In the genomic region with DNA sequence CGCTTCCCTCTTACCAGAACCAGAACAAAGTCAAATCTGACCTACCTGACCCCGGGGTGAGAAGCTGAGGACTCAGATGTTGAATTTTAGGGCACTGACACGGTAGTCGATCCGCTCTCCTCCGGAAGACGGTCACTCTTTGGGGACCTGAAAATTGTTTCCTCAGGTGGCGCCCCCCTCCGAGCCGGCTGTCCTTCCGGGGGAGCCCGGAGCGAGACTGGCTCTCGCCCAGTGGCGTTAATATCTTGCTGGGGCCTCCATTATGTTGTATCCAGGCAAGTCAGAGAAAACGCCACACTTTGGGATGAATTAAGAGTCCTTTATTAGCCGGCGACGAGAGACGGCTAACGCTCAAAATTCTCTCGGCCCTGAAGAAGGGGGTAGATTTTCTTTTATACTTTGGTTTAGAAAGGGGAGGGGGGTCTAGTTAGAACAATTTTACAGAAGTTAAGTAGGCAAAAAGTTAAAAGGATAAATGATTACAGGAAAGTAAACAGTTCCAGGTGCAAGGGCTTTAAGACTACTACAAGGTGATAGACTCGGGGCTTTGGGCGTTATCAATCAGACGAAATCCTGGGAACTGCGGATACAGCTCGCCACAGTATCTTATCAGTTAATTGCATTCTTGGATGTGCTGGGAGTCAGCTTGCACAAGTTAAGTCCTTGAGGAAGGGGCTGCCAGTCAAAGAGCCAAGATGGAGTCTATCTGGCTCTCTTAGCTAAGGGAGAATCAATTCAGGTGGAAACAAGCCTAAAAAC, we compare ENCODE assay signal across 27 cellular contexts.
"Had no signal": no experiment of that assay in that cellular context is flagged by ENCODE, and none has a peak within 500 bp of the region (broad histone marks: within the 10 kb centered on the region; RNA-seq: fewer than 3 reads in every experiment).

No MANE protein-coding gene starts in this region.

- H3K9me3 ChIP-seq: neutrophil, pancreas, psoas muscle, right lobe of liver, sigmoid colon, thoracic aorta, thyroid gland, upper lobe of right lung, vagina had no signal

- ATAC-seq: naive thymus-derived CD8-positive, alpha-beta T cell; natural killer cell treated with Interleukin-12 subunit alpha and Interleukin-12 subunit beta and Interleukin-15 and Interleukin-18, amount 100 ng/mL, for 72 hours; pancreas; psoas muscle; right cardiac atrium; right lobe of liver; stimulated activated effector memory CD8-positive, alpha-beta T cell treated with anti-CD3 and anti-CD28 coated beads, Interleukin-12 subunit alpha, Interleukin-12 subunit beta, amount 100 ng/mL, for 72 hours; stimulated activated naive B cell treated with anti-CD40 and anti-IgM and Interleukin-4, amounts not matched to agents 10 μg/mL and 1 μg/mL and 100 μg/mL, for 72 hours; upper lobe of right lung had no signal

- H3K36me3 Mint-ChIP-seq: naive thymus-derived CD8-positive, alpha-beta T cell; stimulated activated effector memory CD8-positive, alpha-beta T cell treated with anti-CD3 and anti-CD28 coated beads, Interleukin-12 subunit alpha, Interleukin-12 subunit beta, amount 100 ng/mL, for 72 hours; stimulated activated naive B cell treated with anti-CD40 and anti-IgM and Interleukin-4, amounts not matched to agents 10 μg/mL and 1 μg/mL and 100 μg/mL, for 72 hours had no signal

- FAIRE-seq: small intestine had no signal

- H3K27ac ChIP-seq: neutrophil, pancreas, psoas muscle, right lobe of liver, sigmoid colon, stomach, thoracic aorta, thyroid gland, tibial nerve, upper lobe of right lung, vagina had no signal

- H3K27me3 Mint-ChIP-seq: natural killer cell treated with Interleukin-12 subunit alpha and Interleukin-12 subunit beta and Interleukin-15 and Interleukin-18, amount 100 ng/mL, for 72 hours; stimulated activated naive B cell treated with anti-CD40 and anti-IgM and Interleukin-4, amounts not matched to agents 10 μg/mL and 1 μg/mL and 100 μg/mL, for 72 hours; stimulated activated naive CD8-positive, alpha-beta T cell treated with anti-CD3 and anti-CD28 coated beads, Interleukin-15, Interleukin-2, amounts not matched to agents 100 ng/mL and 50 ng/mL, for 24 hours had no signal

- H3K4me1 ChIP-seq: pancreas, psoas muscle, right lobe of liver, sigmoid colon, stomach, thyroid gland, tibial nerve, upper lobe of right lung, vagina had no signal

- H3K4me3 Mint-ChIP-seq: naive thymus-derived CD8-positive, alpha-beta T cell; natural killer cell treated with Interleukin-12 subunit alpha and Interleukin-12 subunit beta and Interleukin-15 and Interleukin-18, amount 100 ng/mL, for 72 hours; nephron progenitor cell; neural crest cell; stimulated activated effector memory CD8-positive, alpha-beta T cell treated with anti-CD3 and anti-CD28 coated beads, Interleukin-12 subunit alpha, Interleukin-12 subunit beta, amount 100 ng/mL, for 72 hours; stimulated activated naive B cell treated with anti-CD40 and anti-IgM and Interleukin-4, amounts not matched to agents 10 μg/mL and 1 μg/mL and 100 μg/mL, for 72 hours; stimulated activated naive CD8-positive, alpha-beta T cell treated with anti-CD3 and anti-CD28 coated beads, Interleukin-15, Interleukin-2, amounts not matched to agents 100 ng/mL and 50 ng/mL, for 24 hours had no signal

- H3K27ac Mint-ChIP-seq: naive thymus-derived CD8-positive, alpha-beta T cell; natural killer cell treated with Interleukin-12 subunit alpha and Interleukin-12 subunit beta and Interleukin-15 and Interleukin-18, amount 100 ng/mL, for 72 hours; nephron progenitor cell; stimulated activated effector memory CD8-positive, alpha-beta T cell treated with anti-CD3 and anti-CD28 coated beads, Interleukin-12 subunit alpha, Interleukin-12 subunit beta, amount 100 ng/mL, for 72 hours; stimulated activated naive B cell treated with anti-CD40 and anti-IgM and Interleukin-4, amounts not matched to agents 10 μg/mL and 1 μg/mL and 100 μg/mL, for 72 hours; stimulated activated naive CD8-positive, alpha-beta T cell treated with anti-CD3 and anti-CD28 coated beads, Interleukin-15, Interleukin-2, amounts not matched to agents 100 ng/mL and 50 ng/mL, for 24 hours had no signal

- DNase-seq: naive thymus-derived CD8-positive, alpha-beta T cell; nephron progenitor cell; nucleus accumbens; pancreas; psoas muscle; right cardiac atrium; right lobe of liver; sigmoid colon; small intestine; stimulated activated CD4-positive, alpha-beta T cell treated with anti-CD3 and anti-CD28 coated beads, Interleukin-15, amount 100 ng/mL, for 24 hours; stimulated activated CD4-positive, alpha-beta T cell treated with anti-CD3 and anti-CD28 coated beads, Interleukin-2, amount 100 ng/mL, for 24 hours; stimulated activated CD4-positive, alpha-beta T cell treated with anti-CD3 and anti-CD28 coated beads, Interleukin-2, amount 100 ng/mL, for 48 hours; stimulated activated CD4-positive, alpha-beta T cell treated with anti-CD3 and anti-CD28 coated beads, Interleukin-4, amount 100 ng/mL, for 24 hours; stimulated activated naive B cell treated with anti-CD40 and anti-IgM and Interleukin-4, amounts not matched to agents 10 μg/mL and 1 μg/mL and 100 μg/mL, for 72 hours; stimulated activated naive CD4-positive, alpha-beta T cell treated with Interleukin-2 at 50 U/mL for 16 hours; stomach; thyroid gland; trophoblast cell; upper lobe of right lung had no signal

- H3K4me3 ChIP-seq: pancreas, psoas muscle, right lobe of liver, sigmoid colon, stomach, thoracic aorta, thyroid gland, tibial nerve, upper lobe of right lung, vagina had no signal

- H3K27me3 ChIP-seq: neutrophil, sigmoid colon, stomach, thyroid gland, tibial nerve, upper lobe of right lung, vagina had no signal

- H3K4me1 Mint-ChIP-seq: naive thymus-derived CD8-positive, alpha-beta T cell; nephron progenitor cell; neural crest cell; stimulated activated effector memory CD8-positive, alpha-beta T cell treated with anti-CD3 and anti-CD28 coated beads, Interleukin-12 subunit alpha, Interleukin-12 subunit beta, amount 100 ng/mL, for 72 hours; stimulated activated naive B cell treated with anti-CD40 and anti-IgM and Interleukin-4, amounts not matched to agents 10 μg/mL and 1 μg/mL and 100 μg/mL, for 72 hours had no signal

- H3K36me3 ChIP-seq: neutrophil, pancreas, right lobe of liver, sigmoid colon, stomach, thoracic aorta, thyroid gland, tibial nerve, upper lobe of right lung, vagina had no signal
